12 cellular contexts compared by ENCODE assay signal in the genomic region with DNA sequence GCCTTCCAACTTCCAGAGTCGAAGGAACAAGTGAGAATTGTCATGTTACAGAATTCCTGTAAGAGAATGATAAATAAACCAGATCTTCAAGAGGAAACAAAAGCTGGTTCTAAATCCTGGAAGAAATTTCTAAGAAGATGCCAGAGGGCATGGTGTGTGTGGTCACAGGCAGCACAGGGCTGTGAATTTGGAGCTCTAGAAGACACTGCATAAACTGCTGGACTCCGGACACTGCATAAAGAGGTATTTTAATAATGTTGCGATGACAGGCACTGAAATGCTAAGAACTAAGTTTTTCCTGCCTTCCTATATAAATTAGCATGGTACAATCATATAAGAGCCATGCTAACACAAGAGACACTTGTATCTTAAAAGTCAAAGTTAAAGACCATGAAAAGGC.
DNase-seq lines count a peak whose midpoint lies in the region; ATAC-seq and TF ChIP-seq lines count a peak whose summit lies in the region.
"Had no signal": no experiment of that assay in that cellular context is flagged by ENCODE, and none has a peak within 500 bp of the region (broad histone marks: within the 10 kb centered on the region; RNA-seq: fewer than 3 reads in every experiment).

No MANE protein-coding gene starts in this region.

- peaks cover 2% of the 10 kb centered on the region for H3K9me3 ChIP-seq in T-helper 17 cell (ENCODE audit: control insufficient read depth, low read length, poor library complexity, severe bottlenecking)

- no peaks in the 10 kb centered on the region for H3K27me3 Mint-ChIP-seq in activated T-cell treated with anti-CD3 and anti-CD28 coated beads, Interleukin-2, amount 50 U/mL, for 24 hours
- H3K27me3 Mint-ChIP-seq in T-helper 17 cell = no peaks in the 10 kb centered on the region

- DNase-seq in activated T-cell treated with anti-CD3 and anti-CD28 coated beads, Interleukin-2, amount 50 U/mL, for 24 hours = no peak
- DNase-seq in activated T-cell treated with anti-CD3 and anti-CD28 coated beads, Interleukin-2, amount 50 U/mL, for 1 hour = no peak
- DNase-seq in T-helper 17 cell (no peak), foreskin melanocyte (peak; percentile 96), GM20000 (ENCODE audit: low spot score) (no peak)
- no peak for DNase-seq in stimulated activated effector memory CD8-positive, alpha-beta T cell treated with anti-CD3 and anti-CD28 coated beads, Interleukin-12 subunit alpha, Interleukin-12 subunit beta, amount 100 ng/mL, for 72 hours (ENCODE audit: low spot score in 2 of 2)
- no peak for DNase-seq in activated effector memory CD4-positive, alpha-beta T cell treated with Interleukin-2 at 50 U/mL for 16 hours
- DNase-seq: esophagus squamous epithelium; NCI-H1105; SHP77 treated with DMSO at 0.1 percent for 48 hours; stimulated activated CD4-positive, alpha-beta T cell treated with anti-CD3 and anti-CD28 coated beads, Interleukin-4, amount 100 ng/mL, for 4 hours had no signal

- peak overlapping the region; percentile 47 for H3K27ac Mint-ChIP-seq in activated T-cell treated with anti-CD3 and anti-CD28 coated beads, Interleukin-2, amount 50 U/mL, for 24 hours
- peak overlapping the region; percentile 67 for H3K27ac Mint-ChIP-seq in T-helper 17 cell
- peak overlapping the region; percentile 75 for H3K27ac Mint-ChIP-seq in stimulated activated effector memory CD8-positive, alpha-beta T cell treated with anti-CD3 and anti-CD28 coated beads, Interleukin-12 subunit alpha, Interleukin-12 subunit beta, amount 100 ng/mL, for 72 hours

- no peak for TF ChIP-seq CTCF in GM20000 (IDR thresholded peaks at IDR 0.05; ENCODE audit: extremely low read depth, missing control alignments)

- ATAC-seq in T-helper 17 cell = no peak
- ATAC-seq in stimulated activated effector memory CD8-positive, alpha-beta T cell treated with anti-CD3 and anti-CD28 coated beads, Interleukin-12 subunit alpha, Interleukin-12 subunit beta, amount 100 ng/mL, for 72 hours = no peak
- no peak for ATAC-seq in HG02885 (IDR thresholded peaks at IDR 0.05; ENCODE audit: poor library complexity, unreplicated experiment)

- peaks cover 30% of the 10 kb centered on the region for H3K4me1 Mint-ChIP-seq in activated T-cell treated with anti-CD3 and anti-CD28 coated beads, Interleukin-2, amount 50 U/mL, for 24 hours (ENCODE audit: low read depth)
- peaks cover 33% of the 10 kb centered on the region for H3K4me1 Mint-ChIP-seq in T-helper 17 cell
- H3K4me1 Mint-ChIP-seq in stimulated activated effector memory CD8-positive, alpha-beta T cell treated with anti-CD3 and anti-CD28 coated beads, Interleukin-12 subunit alpha, Interleukin-12 subunit beta, amount 100 ng/mL, for 72 hours = peaks cover 43% of the 10 kb centered on the region

- H3K4me3 Mint-ChIP-seq in activated T-cell treated with anti-CD3 and anti-CD28 coated beads, Interleukin-2, amount 50 U/mL, for 24 hours = no peak overlapping the region
- no peak overlapping the region for H3K4me3 Mint-ChIP-seq in T-helper 17 cell
- no peak overlapping the region for H3K4me3 Mint-ChIP-seq in stimulated activated effector memory CD8-positive, alpha-beta T cell treated with anti-CD3 and anti-CD28 coated beads, Interleukin-12 subunit alpha, Interleukin-12 subunit beta, amount 100 ng/mL, for 72 hours

- H3K9me3 Mint-ChIP-seq in activated T-cell treated with anti-CD3 and anti-CD28 coated beads, Interleukin-2, amount 50 U/mL, for 24 hours = peaks cover 4% of the 10 kb centered on the region
- no peaks in the 10 kb centered on the region for H3K9me3 Mint-ChIP-seq in stimulated activated effector memory CD8-positive, alpha-beta T cell treated with anti-CD3 and anti-CD28 coated beads, Interleukin-12 subunit alpha, Interleukin-12 subunit beta, amount 100 ng/mL, for 72 hours

- peaks cover 98% of the 10 kb centered on the region for H3K36me3 Mint-ChIP-seq in activated T-cell treated with anti-CD3 and anti-CD28 coated beads, Interleukin-2, amount 50 U/mL, for 24 hours (ENCODE audit: low read depth)
- H3K36me3 Mint-ChIP-seq in T-helper 17 cell (ENCODE audit: low read depth) = peaks cover 13% of the 10 kb centered on the region
- peaks cover 84% of the 10 kb centered on the region for H3K36me3 Mint-ChIP-seq in stimulated activated effector memory CD8-positive, alpha-beta T cell treated with anti-CD3 and anti-CD28 coated beads, Interleukin-12 subunit alpha, Interleukin-12 subunit beta, amount 100 ng/mL, for 72 hours
